15 cellular contexts compared by ENCODE assay signal in genomic region chr6:158837684-158838625, GRCh38. TPM values are rescaled to one million over a fixed set of nuclear protein-coding genes. Genes with fewer than 3 reads are reported as not detected.
DNase-seq lines count a peak whose midpoint lies in the region; ATAC-seq and TF ChIP-seq lines count a peak whose summit lies in the region.
"Had no signal": no experiment of that assay in that cellular context is flagged by ENCODE, and none has a peak within 500 bp of the region (broad histone marks: within the 10 kb centered on the region; RNA-seq: fewer than 3 reads in every experiment).

No MANE protein-coding gene starts in this region.

- H3K36me3 ChIP-seq in BE2C (no peaks in the 10 kb centered on the region), endodermal cell (ENCODE audit: control insufficient read depth, insufficient read depth, low read length) (no peaks in the 10 kb centered on the region)
- H3K36me3 ChIP-seq: ovary had no signal

- TF ChIP-seq CTCF in BE2C (IDR thresholded peaks at IDR 0.05; ENCODE audit: low read depth, low read length) (no peak), endodermal cell (conservative IDR thresholded peaks at IDR 0.05) (no peak)

- H3K27me3 Mint-ChIP-seq in endodermal cell (ENCODE audit: insufficient read depth) = no peaks in the 10 kb centered on the region

- peaks cover 15% of the 10 kb centered on the region for H3K4me1 Mint-ChIP-seq in endodermal cell

- no peak overlapping the region for H3K9ac ChIP-seq in endodermal cell (ENCODE audit: extremely low read depth, low read length, poor library complexity, severe bottlenecking)

- WGBS in endodermal cell (ENCODE audit: insufficient coverage in 1 of 2, insufficient read length in 1 of 2), 2 experiments = 89 to 92% methylated on average over 8 to 13 of the region's 14 CpGs

- H3K4me1 ChIP-seq in BE2C (peaks cover 13% of the 10 kb centered on the region), endodermal cell (ENCODE audit: control insufficient read depth, insufficient read depth, low read length) (peaks cover 2% of the 10 kb centered on the region)

- H3K27me3 ChIP-seq in BE2C = no peaks in the 10 kb centered on the region
- H3K27me3 ChIP-seq in endodermal cell (ENCODE audit: control insufficient read depth, insufficient read depth, low read length, poor library complexity, severe bottlenecking) = no peaks in the 10 kb centered on the region
- H3K27me3 ChIP-seq: ovary had no signal

- peak overlapping the region; percentile 21 for H3K4me3 ChIP-seq in BE2C (ENCODE audit: low read depth, low read length)
- no peak overlapping the region for H3K4me3 ChIP-seq in endodermal cell (ENCODE audit: low read length)
- H3K4me3 ChIP-seq: ovary had no signal

- H3K9me3 Mint-ChIP-seq in endodermal cell = peaks cover 8% of the 10 kb centered on the region

- no peaks in the 10 kb centered on the region for H3K9me3 ChIP-seq in BE2C
- no peaks in the 10 kb centered on the region for H3K9me3 ChIP-seq in endodermal cell (ENCODE audit: control insufficient read depth, low read length)
- H3K9me3 ChIP-seq: ovary had no signal

- H3K4me3 Mint-ChIP-seq in endodermal cell = no peak overlapping the region

- H3K27ac ChIP-seq in endodermal cell (ENCODE audit: low read depth, low read length) = no peak overlapping the region
- H3K27ac ChIP-seq: ovary had no signal

- no peak overlapping the region for H3K27ac Mint-ChIP-seq in endodermal cell

- DNase-seq in BE2C = peak; percentile 85
- DNase-seq in NCI-H2196 treated with DMSO at 0.1 percent for 48 hours (lab: John Stamatoyannopoulos, UW; ENCODE audit: unreplicated experiment) = peak; percentile 37
- peak; percentile 58 for DNase-seq in endodermal cell
- peak; percentile 49 for DNase-seq in mesenteric fat pad (ENCODE audit: low spot score)
- DNase-seq in NCI-H1436 treated with DMSO at 0.1 percent for 48 hours (lab: John Stamatoyannopoulos, UW) = no peak
- DNase-seq in effector CD4-positive, alpha-beta T cell = no peak
- DNase-seq: activated naive CD4-positive, alpha-beta T cell treated with anti-CD3 and anti-CD28 coated beads, Interleukin-2, amount 50 U/mL, for 16 hours; HCEC 1CT; MM.1S; NCI-H345; OCI-M1; ovary; stimulated activated CD4-positive, alpha-beta T cell treated with anti-CD3 and anti-CD28 coated beads, Interleukin-15, amount 100 ng/mL, for 24 hours had no signal

- ATAC-seq in HG02973 (IDR thresholded peaks at IDR 0.05; ENCODE audit: unreplicated experiment) = no peak
- ATAC-seq in HG03108 (IDR thresholded peaks at IDR 0.05; ENCODE audit: unreplicated experiment) = no peak

- H3K36me3 Mint-ChIP-seq in endodermal cell (ENCODE audit: low read depth) = peaks cover 3% of the 10 kb centered on the region

RNA-seq across cellular contexts. Expression of gene EZR, which starts 18.8 kb away (rescaled TPM):
- 63.8 TPM for polyA plus RNA-seq in BE2C (2012; ENCODE audit: insufficient read depth, insufficient read length, low read depth)
- total RNA-seq in endodermal cell (100 to 1,000 TPM; 145 to 209 TPM), mesenteric fat pad (43.1 TPM)
- 118 TPM for polyA plus RNA-seq in endodermal cell (2013, experiment 1 of 2)
- polyA plus RNA-seq in endodermal cell (2013, experiment 2 of 2) = 115 TPM

Comparison
In these comparisons a context has a peak if more than half of its experiments do, and no peak if none do; other contexts are left out.
1. DNase-seq: peak in BE2C (single experiment), NCI-H2196 treated with DMSO at 0.1 percent for 48 hours (single experiment), endodermal cell (single experiment) and mesenteric fat pad (single experiment); none in NCI-H1436 treated with DMSO at 0.1 percent for 48 hours (single experiment) and effector CD4-positive, alpha-beta T cell (single experiment).